ENCODE assay signal across 9 cellular contexts in genomic region chr2:24047703-24048033, GRCh38. TPM values are rescaled to one million over a fixed set of nuclear protein-coding genes. Genes with fewer than 3 reads are reported as not detected.
DNase-seq lines count a peak whose midpoint lies in the region; ATAC-seq lines count a peak whose summit lies in the region.
"Had no signal": no experiment of that assay in that cellular context is flagged by ENCODE, and none has a peak within 500 bp of the region (broad histone marks: within the 10 kb centered on the region; RNA-seq: fewer than 3 reads in every experiment).

No MANE protein-coding gene starts in this region.

- no peaks in the 10 kb centered on the region for H3K27me3 Mint-ChIP-seq in activated T-helper 17 cell treated with anti-CD3 and anti-CD28 coated beads, Interleukin-2, amount 50 U/mL, for 72 hours

- no peaks in the 10 kb centered on the region for H3K9me3 ChIP-seq in BLaER1
- no peaks in the 10 kb centered on the region for H3K9me3 ChIP-seq in muscle layer of duodenum (ENCODE audit: control insufficient read depth in 1 of 2, low read length in 2 of 2)

- H3K27ac Mint-ChIP-seq in activated T-helper 17 cell treated with anti-CD3 and anti-CD28 coated beads, Interleukin-2, amount 50 U/mL, for 72 hours: peak overlapping the region; percentile 90

- H3K9ac ChIP-seq in BLaER1: no peak overlapping the region

- H3K9me3 Mint-ChIP-seq in activated T-helper 17 cell treated with anti-CD3 and anti-CD28 coated beads, Interleukin-2, amount 50 U/mL, for 72 hours: no peaks in the 10 kb centered on the region

- intact Hi-C loops in head of caudate nucleus (cut with DNase I): loop anchor here (10.0 kb wide), 1 partner anchor 123 kb away; the partner anchor contains the start of gene ATAD2B

- H3K36me3 ChIP-seq in BLaER1 (no peaks in the 10 kb centered on the region), muscle layer of duodenum (ENCODE audit: control insufficient read depth in 1 of 2, insufficient read depth in 2 of 2, low read length in 2 of 2) (no peaks in the 10 kb centered on the region)

- no peak for DNase-seq in head of caudate nucleus

- H3K4me1 Mint-ChIP-seq in activated T-helper 17 cell treated with anti-CD3 and anti-CD28 coated beads, Interleukin-2, amount 50 U/mL, for 72 hours: peaks cover 14% of the 10 kb centered on the region

- H3K4me3 ChIP-seq in BLaER1 (no peak overlapping the region; the same call in 1 of the 2 replicates), muscle layer of duodenum (ENCODE audit: low read depth in 1 of 2, low read length in 2 of 2) (peak overlapping the region; percentile 82 to 88)

- ATAC-seq in HG02588 (IDR thresholded peaks at IDR 0.05; ENCODE audit: unreplicated experiment): peak; percentile 1
- ATAC-seq in activated T-helper 17 cell treated with anti-CD3 and anti-CD28 coated beads, Interleukin-2, amount 50 U/mL, for 72 hours (replicated peaks): no peak
- no peak for ATAC-seq in HG03045 (IDR thresholded peaks at IDR 0.05; ENCODE audit: unreplicated experiment)
- no peak for ATAC-seq in GM21447 (IDR thresholded peaks at IDR 0.05; ENCODE audit: unreplicated experiment)
- ATAC-seq in GM19467 (IDR thresholded peaks at IDR 0.05; ENCODE audit: unreplicated experiment): no peak

- H3K27me3 ChIP-seq in BLaER1: peaks cover 51% of the 10 kb centered on the region
- H3K27me3 ChIP-seq in muscle layer of duodenum (ENCODE audit: low read depth, low read length): no peaks in the 10 kb centered on the region

- peaks cover 12% of the 10 kb centered on the region for H3K36me3 Mint-ChIP-seq in activated T-helper 17 cell treated with anti-CD3 and anti-CD28 coated beads, Interleukin-2, amount 50 U/mL, for 72 hours (ENCODE audit: low read depth)

- peak overlapping the region; percentile 71 for H3K4me2 ChIP-seq in BLaER1

- H3K4me1 ChIP-seq in BLaER1: peaks cover 37% of the 10 kb centered on the region
- H3K4me1 ChIP-seq in muscle layer of duodenum (ENCODE audit: control insufficient read depth in 1 of 2, insufficient read depth in 2 of 2, low read length in 2 of 2): peaks cover 3 to 17% of the 10 kb centered on the region in 2 donors

- H3K4me3 Mint-ChIP-seq in activated T-helper 17 cell treated with anti-CD3 and anti-CD28 coated beads, Interleukin-2, amount 50 U/mL, for 72 hours: no peak overlapping the region

- no peak overlapping the region for H3K27ac ChIP-seq in BLaER1
- H3K27ac ChIP-seq in muscle layer of duodenum (ENCODE audit: low read length): no peak overlapping the region

- peaks cover 10% of the 10 kb centered on the region; the same call in 1 of the 2 replicates for H4K20me1 ChIP-seq in BLaER1

RNA-seq across cellular contexts. Expression of gene WDCP, which starts 0.5 kb away (rescaled TPM):
- 10 to 100 TPM; 19.0 to 25.0 TPM for total RNA-seq in activated T-helper 17 cell treated with anti-CD3 and anti-CD28 coated beads, Interleukin-2, amount 50 U/mL, for 72 hours

RNA-seq across cellular contexts. Expression of gene FKBP1B, which starts 1.9 kb away (rescaled TPM):
- 1 to 10 TPM; 1.2 to 1.8 TPM for total RNA-seq in activated T-helper 17 cell treated with anti-CD3 and anti-CD28 coated beads, Interleukin-2, amount 50 U/mL, for 72 hours

RNA-seq across cellular contexts. Expression of gene SF3B6, which starts 28.5 kb away (rescaled TPM):
- total RNA-seq in activated T-helper 17 cell treated with anti-CD3 and anti-CD28 coated beads, Interleukin-2, amount 50 U/mL, for 72 hours: 100 to 1,000 TPM; 121 to 146 TPM

RNA-seq across cellular contexts. Expression of gene TP53I3, which starts 37.0 kb away (rescaled TPM):
- 1 to 10 TPM; 2.7 to 3.0 TPM for total RNA-seq in activated T-helper 17 cell treated with anti-CD3 and anti-CD28 coated beads, Interleukin-2, amount 50 U/mL, for 72 hours

RNA-seq across cellular contexts. Expression of gene MFSD2B, which starts 37.8 kb away (rescaled TPM):
- total RNA-seq in activated T-helper 17 cell treated with anti-CD3 and anti-CD28 coated beads, Interleukin-2, amount 50 U/mL, for 72 hours: not detected
- total RNA-seq: left lobe of liver had no signal
